8 cellular contexts compared by ENCODE assay signal in genomic region chr12:53208435-53208834, GRCh38. TPM values are rescaled to one million over a fixed set of nuclear protein-coding genes. Genes with fewer than 3 reads are reported as not detected.
A peak's percentile ranks its signal among the peaks of the same experiment; 100 is the strongest.
DNase-seq lines count a peak whose midpoint lies in the region; ATAC-seq and TF ChIP-seq lines count a peak whose summit lies in the region.
"Had no signal": no experiment of that assay in that cellular context is flagged by ENCODE, and none has a peak within 500 bp of the region (broad histone marks: within the 10 kb centered on the region; RNA-seq: fewer than 3 reads in every experiment).

No MANE protein-coding gene starts in this region.

- H3K79me2 ChIP-seq in MM.1S (ENCODE audit: low read length): peaks cover 80% of the 10 kb centered on the region
- H3K79me2 ChIP-seq in osteoblast (ENCODE audit: insufficient read depth, low read length): no peaks in the 10 kb centered on the region

- H2AFZ ChIP-seq in MM.1S (ENCODE audit: low read length): no peak overlapping the region
- no peak overlapping the region for H2AFZ ChIP-seq in osteoblast (ENCODE audit: low read length)

- no peaks in the 10 kb centered on the region for H3K9me2 ChIP-seq in MM.1S (replicated peaks; ENCODE audit: insufficient read depth, low read length)

- H3K36me3 Mint-ChIP-seq in activated naive CD4-positive, alpha-beta T cell treated with anti-CD3 and anti-CD28 coated beads, Interleukin-2, amount 50 U/mL, for 72 hours: peaks cover 0 to 8% of the 10 kb centered on the region in 2 donors

- H3F3A ChIP-seq in MM.1S (ENCODE audit: insufficient read depth, low read length): peaks cover 81% of the 10 kb centered on the region

- peaks cover 12% of the 10 kb centered on the region; the same call in 1 of the 2 replicates for H3K36me3 ChIP-seq in MM.1S (replicated peaks; ENCODE audit: insufficient read depth, low read length)
- H3K36me3 ChIP-seq in osteoblast (ENCODE audit: insufficient read depth, low read length): peaks cover 37% of the 10 kb centered on the region

- no peaks in the 10 kb centered on the region for H3K9me3 Mint-ChIP-seq in activated naive CD4-positive, alpha-beta T cell treated with anti-CD3 and anti-CD28 coated beads, Interleukin-2, amount 50 U/mL, for 72 hours

- H3K27me3 ChIP-seq in MM.1S (replicated peaks; ENCODE audit: insufficient read depth, low read length) (no peaks in the 10 kb centered on the region), osteoblast (ENCODE audit: insufficient read depth, low read length) (no peaks in the 10 kb centered on the region)

- H3K4me1 ChIP-seq in MM.1S (ENCODE audit: low read length) (peaks cover 28% of the 10 kb centered on the region), osteoblast (ENCODE audit: insufficient read depth, low read length) (peaks cover 23% of the 10 kb centered on the region)

- TF ChIP-seq CTCF in MM.1S (IDR thresholded peaks at IDR 0.05; ENCODE audit: low read length) (no peak), osteoblast (IDR thresholded peaks at IDR 0.05; ENCODE audit: extremely low read depth, low read depth, low read length) (no peak)

- H3K27ac ChIP-seq in MM.1S (ENCODE audit: low read length): peak overlapping the region; percentile 87
- H3K27ac ChIP-seq in osteoblast (ENCODE audit: low read depth, low read length): no peak overlapping the region

- peak overlapping the region; percentile 13; the same call in 1 of the 2 replicates for H3K9ac ChIP-seq in MM.1S (ENCODE audit: low read length)

- no peak for ATAC-seq in activated naive CD4-positive, alpha-beta T cell treated with anti-CD3 and anti-CD28 coated beads, Interleukin-2, amount 50 U/mL, for 72 hours
- ATAC-seq in GM18517 (IDR thresholded peaks at IDR 0.05; ENCODE audit: unreplicated experiment): no peak
- ATAC-seq in HG02759 (IDR thresholded peaks at IDR 0.05; ENCODE audit: unreplicated experiment): no peak

- H3K9me3 ChIP-seq in MM.1S (replicated peaks; ENCODE audit: insufficient read depth, low read length) (no peaks in the 10 kb centered on the region), osteoblast (ENCODE audit: low read depth, low read length) (no peaks in the 10 kb centered on the region)

- H4K20me1 ChIP-seq in MM.1S (ENCODE audit: insufficient read depth, low read length) (no peaks in the 10 kb centered on the region), osteoblast (ENCODE audit: insufficient read depth, low read length) (no peaks in the 10 kb centered on the region)

- DNase-seq in MM.1S: no peak
- DNase-seq in activated naive CD4-positive, alpha-beta T cell treated with anti-CD3 and anti-CD28 coated beads, Interleukin-2, amount 50 U/mL, for 72 hours (ENCODE audit: low spot score in 2 of 2): no peak
- DNase-seq in osteoblast (ENCODE audit: insufficient read length, low spot score, missing footprints): peak; percentile 59
- no peak for DNase-seq in HuH-7.5 (ENCODE audit: low spot score)
- DNase-seq: DMS79; stimulated activated CD4-positive, alpha-beta T cell treated with anti-CD3 and anti-CD28 coated beads, Interleukin-1b, Interleukin-23, amount 100 ng/mL, for 48 hours had no signal

- H3K4me3 ChIP-seq in MM.1S (ENCODE audit: low read length) (peak overlapping the region; percentile 83), osteoblast (ENCODE audit: insufficient read depth, low read length) (no peak overlapping the region)

- H3K27ac Mint-ChIP-seq in activated naive CD4-positive, alpha-beta T cell treated with anti-CD3 and anti-CD28 coated beads, Interleukin-2, amount 50 U/mL, for 72 hours: peak overlapping the region; percentile 26 to 58

- H3K4me2 ChIP-seq in MM.1S (ENCODE audit: low read depth, low read length) (peak overlapping the region; percentile 98), osteoblast (ENCODE audit: insufficient read depth, low read length) (no peak overlapping the region)

RNA-seq across cellular contexts. Expression of gene ITGB7, which starts 1.4 kb away (rescaled TPM):
- total RNA-seq in activated naive CD4-positive, alpha-beta T cell treated with anti-CD3 and anti-CD28 coated beads, Interleukin-2, amount 50 U/mL, for 72 hours: 10 to 100 TPM; 71.4 to 76.3 TPM
- total RNA-seq in osteoblast: 0.88 and 1.1 TPM in 2 replicates

RNA-seq across cellular contexts. Expression of gene RARG, which starts 23.6 kb away (rescaled TPM):
- total RNA-seq in activated naive CD4-positive, alpha-beta T cell treated with anti-CD3 and anti-CD28 coated beads, Interleukin-2, amount 50 U/mL, for 72 hours: 10 to 100 TPM; 15.5 to 23.5 TPM
- total RNA-seq in osteoblast: 46.6 and 49.9 TPM in 2 replicates

RNA-seq across cellular contexts. Expression of gene CSAD, which starts 27.7 kb away (rescaled TPM):
- total RNA-seq in activated naive CD4-positive, alpha-beta T cell treated with anti-CD3 and anti-CD28 coated beads, Interleukin-2, amount 50 U/mL, for 72 hours: 10 to 100 TPM; 24.4 to 55.8 TPM
- total RNA-seq in osteoblast: 9.1 and 9.4 TPM in 2 replicates

RNA-seq across cellular contexts. Expression of gene ZNF740, which starts 27.9 kb away (rescaled TPM):
- 10 to 100 TPM; 36.8 to 43.2 TPM for total RNA-seq in activated naive CD4-positive, alpha-beta T cell treated with anti-CD3 and anti-CD28 coated beads, Interleukin-2, amount 50 U/mL, for 72 hours
- total RNA-seq in osteoblast: 14.7 and 19.5 TPM in 2 replicates

RNA-seq across cellular contexts. Expression of gene ESPL1, which starts 59.7 kb away (rescaled TPM):
- total RNA-seq in activated naive CD4-positive, alpha-beta T cell treated with anti-CD3 and anti-CD28 coated beads, Interleukin-2, amount 50 U/mL, for 72 hours: 10 to 100 TPM; 32.8 to 76.3 TPM
- total RNA-seq in osteoblast: 0.72 and 1.8 TPM in 2 replicates

Comparison
In these comparisons a context has a peak if more than half of its experiments do, and no peak if none do; other contexts are left out.
1. RNA of gene ITGB7, which starts 1.4 kb away (total RNA-seq): 71.4 to 76.3 TPM in activated naive CD4-positive, alpha-beta T cell treated with anti-CD3 and anti-CD28 coated beads, Interleukin-2, amount 50 U/mL, for 72 hours; 0.88 to 1.1 TPM in osteoblast; every median in the first group is over 10 times any median in the second.